11 cellular contexts compared by ENCODE assay signal in the genomic region with DNA sequence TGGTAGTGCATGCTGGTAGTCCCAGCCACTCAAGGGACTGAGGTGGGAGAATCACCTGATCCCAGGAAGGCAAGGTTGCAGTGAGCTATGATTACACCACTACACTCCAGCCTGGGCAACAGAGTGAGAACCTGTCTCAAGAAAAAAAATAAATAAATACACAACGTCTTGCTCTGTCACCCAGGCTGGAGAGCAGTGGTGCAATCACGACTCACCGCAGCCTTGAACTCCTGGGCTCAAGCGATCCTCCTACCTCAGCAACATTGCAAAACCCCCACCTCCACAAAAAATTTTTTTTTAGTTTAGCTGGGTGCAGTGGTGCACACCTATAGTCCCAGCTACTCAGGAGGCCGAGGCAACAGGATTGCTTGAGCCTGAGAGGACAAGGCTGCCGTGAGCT. TPM values are rescaled to one million over a fixed set of nuclear protein-coding genes. Genes with fewer than 3 reads are reported as not detected.
DNase-seq lines count a peak whose midpoint lies in the region; ATAC-seq, FAIRE-seq and TF ChIP-seq lines count a peak whose summit lies in the region.
"Had no signal": no experiment of that assay in that cellular context is flagged by ENCODE, and none has a peak within 500 bp of the region (broad histone marks: within the 10 kb centered on the region; RNA-seq: fewer than 3 reads in every experiment).

No MANE protein-coding gene starts in this region.

- H3K4me1 Mint-ChIP-seq in CD4-positive, alpha-beta memory T cell = peaks cover 41 to 90% (median 60%) of the 10 kb centered on the region in 4 donors
- peaks cover 57 to 76% of the 10 kb centered on the region in 2 donors for H3K4me1 Mint-ChIP-seq in natural killer cell

- peak overlapping the region in 6 of 8 donors; percentile 85 to 89 (median 88) for H3K4me3 Mint-ChIP-seq in CD4-positive, alpha-beta memory T cell
- peak overlapping the region; percentile 89 for H3K4me3 Mint-ChIP-seq in natural killer cell

- H3K4me3 ChIP-seq in CD4-positive, alpha-beta memory T cell (ENCODE audit: low read length in 2 of 2) = no peak overlapping the region
- no peak overlapping the region for H3K4me3 ChIP-seq in K562
- H3K4me3 ChIP-seq in coronary artery = no peak overlapping the region

- H4K20me1 ChIP-seq in K562 (replicated peaks; ENCODE audit: control insufficient read depth, insufficient read depth, low read length) = peaks cover 14% of the 10 kb centered on the region

- H3K9ac ChIP-seq in K562 (ENCODE audit: insufficient read depth in 1 of 2, low read depth in 2 of 2, low read length in 2 of 2) = no peak overlapping the region

- H3K9me3 ChIP-seq in CD4-positive, alpha-beta memory T cell (ENCODE audit: control insufficient read depth in 1 of 2, low read length in 2 of 2) = no peaks in the 10 kb centered on the region
- H3K9me3 ChIP-seq in K562 (replicated peaks; ENCODE audit: control insufficient read depth, insufficient read depth, low read depth, low read length) = no peaks in the 10 kb centered on the region

- no peak overlapping the region for H3K4me2 ChIP-seq in K562 (ENCODE audit: insufficient read depth, low read length)

- H3K27me3 Mint-ChIP-seq in CD4-positive, alpha-beta memory T cell = no peaks in the 10 kb centered on the region
- H3K27me3 Mint-ChIP-seq in natural killer cell (ENCODE audit: low read depth in 2 of 2) = no peaks in the 10 kb centered on the region

- FAIRE-seq in K562 (lab: Jason Lieb, UNC) = no peak

- peak in 1 of 5 donors; percentile 42 for DNase-seq in CD4-positive, alpha-beta memory T cell
- peak; percentile 57 for DNase-seq in MV-4-11 (lab: John Stamatoyannopoulos, UW)
- DNase-seq in K562 (ENCODE audit: extremely low read depth in 1 of 4, low spot score in 3 of 4) = no peak
- DNase-seq in natural killer cell = no peak
- no peak for DNase-seq in DMS79 treated with DMSO at 0.1 percent for 48 hours (lab: John Stamatoyannopoulos, UW)
- DNase-seq in RKO (ENCODE audit: low spot score) = no peak
- no peak for DNase-seq in coronary artery (ENCODE audit: low spot score)
- no peak for DNase-seq in GM03348 (ENCODE audit: low spot score)
- DNase-seq: DMS79 had no signal

- WGBS in K562 (ENCODE audit: insufficient coverage, low coverage, missing lambda C conversion rate) = 72% methylated on average over 6 of the region's 6 CpGs

- no peak overlapping the region for H3K27ac ChIP-seq in CD4-positive, alpha-beta memory T cell (ENCODE audit: low read depth, low read length)
- H3K27ac ChIP-seq in K562 (ENCODE audit: extremely low read depth, low read depth, low read length) = no peak overlapping the region
- peak overlapping the region in 1 of 2 donors; percentile 56 for H3K27ac ChIP-seq in coronary artery

- H3K4me1 ChIP-seq in CD4-positive, alpha-beta memory T cell (ENCODE audit: insufficient read depth, low read length) = peaks cover 87% of the 10 kb centered on the region
- H3K4me1 ChIP-seq in K562 (replicated peaks in 1 of 2; ENCODE audit: control insufficient read depth in 2 of 2, insufficient read depth in 2 of 2, low read length in 2 of 2) = peaks cover 15 to 19% of the 10 kb centered on the region in 2 experiments

- TF ChIP-seq POLR2A in K562 (conservative IDR thresholded peaks at IDR 0.05) = no peak

- H3K36me3 ChIP-seq in CD4-positive, alpha-beta memory T cell (ENCODE audit: insufficient read depth, low read length) = peaks cover 76% of the 10 kb centered on the region
- peaks cover 71% of the 10 kb centered on the region; the same call in 2 of the 3 replicates for H3K36me3 ChIP-seq in K562 (ENCODE audit: control insufficient read depth, insufficient read depth, low read length)

- no peaks in the 10 kb centered on the region for H3K9me3 Mint-ChIP-seq in CD4-positive, alpha-beta memory T cell
- H3K9me3 Mint-ChIP-seq in natural killer cell = no peaks in the 10 kb centered on the region

- POLR2A ChIA-PET in CD4-positive, alpha-beta memory T cell (lab: Charles Lee; ENCODE audit: partially characterized antibody) = interaction anchor here (1.0 to 10.9 kb wide), 7 partner anchors 8 to 247 kb away, joined by 3 to 192 read pairs (median 31); a partner anchor contains a TSS
- POLR2A ChIA-PET in K562 (lab: Yijun Ruan, JAX) = interaction anchor here (0.7 to 6.4 kb wide), 5 partner anchors 9 to 26 kb away, joined by 3 to 67 read pairs (median 7); a partner anchor contains a TSS

- in situ Hi-C loops in K562 (cut with MboI) = no loop called here

- BruUV-seq in K562 (replicated peaks; lab: Mats Ljungman, UMichigan) = no TSS peak

- H3K36me3 Mint-ChIP-seq in CD4-positive, alpha-beta memory T cell = peaks cover 65 to 82% of the 10 kb centered on the region in 2 donors
- no peaks in the 10 kb centered on the region for H3K36me3 Mint-ChIP-seq in natural killer cell

- TF ChIP-seq RAD21 in K562 (CRISPR knock-in tag; conservative IDR thresholded peaks at IDR 0.05 in 1 of 2, IDR thresholded peaks at IDR 0.05 in 1 of 2) = no peak

- intact Hi-C loops in CD4-positive, alpha-beta memory T cell (cut with micrococcal nuclease) = no loop called here
- intact Hi-C loops in K562 (cut with micrococcal nuclease) = no loop called here
- intact Hi-C loops in natural killer cell (cut with micrococcal nuclease) = no loop called here

- H2AFZ ChIP-seq in K562 (ENCODE audit: low read depth, low read length) = no peak overlapping the region

- H3K27me3 ChIP-seq in CD4-positive, alpha-beta memory T cell (ENCODE audit: insufficient read depth, low read length) = no peaks in the 10 kb centered on the region
- no peaks in the 10 kb centered on the region for H3K27me3 ChIP-seq in K562 (ENCODE audit: control insufficient read depth in 2 of 2, insufficient read depth in 2 of 2, low read length in 2 of 2)

- no peak for ATAC-seq in K562
- ATAC-seq in natural killer cell = no peak
- ATAC-seq: HCT116, SK-N-SH treated with all-trans-retinoic acid at 6 μM for 48 hours had no signal

- peak overlapping the region; percentile 75 to 97 (median 92) for H3K27ac Mint-ChIP-seq in CD4-positive, alpha-beta memory T cell
- peak overlapping the region; percentile 79 to 81 for H3K27ac Mint-ChIP-seq in natural killer cell

- peaks cover 5% of the 10 kb centered on the region for H3K9me1 ChIP-seq in K562 (ENCODE audit: control insufficient read depth, insufficient read depth, low read length)

- H3K79me2 ChIP-seq in K562 (ENCODE audit: control insufficient read depth, insufficient read depth, low read length) = peaks cover 11% of the 10 kb centered on the region

- CTCF ChIA-PET in CD4-positive, alpha-beta memory T cell (lab: Charles Lee; ENCODE audit: partially characterized antibody) = interaction anchor here (1.8 to 6.7 kb wide), 9 partner anchors 10 to 100 kb away, joined by 6 to 145 read pairs (median 15); a partner anchor contains a TSS
- CTCF ChIA-PET in K562 (lab: Yijun Ruan, JAX; ENCODE audit: low intra/inter-chr PET ratio) = no interaction called here

- TF ChIP-seq EP300 in K562 (IDR thresholded peaks at IDR 0.05; ENCODE audit: low read length) = no peak

- TF ChIP-seq CTCF in K562 (IDR thresholded peaks at IDR 0.05 in 2 of 3, conservative IDR thresholded peaks at IDR 0.05 in 1 of 3; ENCODE audit: insufficient read depth in 2 of 3, low read depth in 1 of 3, low read length in 3 of 3) = no peak
- no peak for TF ChIP-seq CTCF in natural killer cell (IDR thresholded peaks at IDR 0.05)
- no peak for TF ChIP-seq CTCF in coronary artery (IDR thresholded peaks at IDR 0.05)

RNA-seq across cellular contexts. Expression of a gene that starts 8.8 kb away (rescaled TPM):
- total RNA-seq in CD4-positive, alpha-beta memory T cell = 10 to 100 TPM; 94.7 to 96.8 TPM
- 100 to 1,000 TPM in 1 of 2 donors, 10 to 100 TPM in 1; 76.7 to 134 TPM for polyA plus RNA-seq in CD4-positive, alpha-beta memory T cell
- 73.0 and 113 TPM in 2 replicates for total RNA-seq in K562 (2011; cell fraction: chromatin; rRNA removed; ENCODE audit: low replicate concordance)
- 52.4 and 58.9 TPM in 2 replicates for total RNA-seq in K562 (2011; cell fraction: nucleolus; rRNA removed)
- total RNA-seq in K562 (2011; cell fraction: nucleoplasm; rRNA removed) = 66.6 and 115 TPM in 2 replicates
- 76.3 and 82.9 TPM in 2 replicates for total RNA-seq in K562 (2014; rRNA removed)
- total RNA-seq in K562 (2014; rRNA removed; fragmentation: Illumina TruSeq; extraction: Trizol) = 81.8 and 91.3 TPM in 2 replicates
- 106 and 111 TPM in 2 replicates for total RNA-seq in K562 (2015; rRNA removed; fragmentation: Illumina TruSeq; extraction: Trizol)
- 61.2 and 63.6 TPM in 2 replicates for total RNA-seq in K562 (2021)
- 104 and 126 TPM in 2 replicates for polyA plus RNA-seq in K562 (2011; rRNA removed)
- polyA plus RNA-seq in K562 (2011; cell fraction: cytosol; rRNA removed) = 36.8 and 82.5 TPM in 2 replicates
- polyA plus RNA-seq in K562 (2011; cell fraction: nucleus; rRNA removed) = 30.6 and 46.4 TPM in 2 replicates
- polyA plus RNA-seq in K562 (2012) = 90.1 and 265 TPM in 2 replicates
- 87.6 and 108 TPM in 2 replicates for polyA plus RNA-seq in K562 (2014; fragmentation: Illumina TruSeq; extraction: Trizol)
- 10 to 100 TPM; 28.1 to 34.0 TPM for polyA plus RNA-seq in K562 (2014; fragmentation: Nextera tagmentation; extraction: Ambion mirVana)
- polyA plus RNA-seq in K562 (2014; rRNA removed) = 77.4 and 86.3 TPM in 2 replicates
- 79.9 and 121 TPM in 2 replicates for polyA minus RNA-seq in K562 (2011; rRNA and poly(A)+ RNA removed)
- 31.3 and 61.1 TPM in 2 replicates for polyA minus RNA-seq in K562 (2011; cell fraction: cytosol; rRNA and poly(A)+ RNA removed)
- polyA minus RNA-seq in K562 (2011; cell fraction: nucleus; rRNA and poly(A)+ RNA removed) = 17.5 and 35.4 TPM in 2 replicates
- 100 to 1,000 TPM; 239 to 283 (median 266) TPM for total RNA-seq in natural killer cell

RNA-seq across cellular contexts. Expression of a gene that starts 26.6 kb away (rescaled TPM):
- 10 to 100 TPM; 85.5 to 86.9 TPM for total RNA-seq in CD4-positive, alpha-beta memory T cell
- polyA plus RNA-seq in CD4-positive, alpha-beta memory T cell = 10 to 100 TPM; 83.9 to 96.8 TPM
- 81.6 and 164 TPM in 2 replicates for total RNA-seq in K562 (2011; cell fraction: chromatin; rRNA removed; ENCODE audit: low replicate concordance)
- 94.9 and 99.9 TPM in 2 replicates for total RNA-seq in K562 (2011; cell fraction: nucleolus; rRNA removed)
- 96.1 and 105 TPM in 2 replicates for total RNA-seq in K562 (2011; cell fraction: nucleoplasm; rRNA removed)
- total RNA-seq in K562 (2014; rRNA removed) (42.5 and 47.2 TPM in 2 replicates), K562 (2014; rRNA removed; fragmentation: Illumina TruSeq; extraction: Trizol) (60.2 and 66.7 TPM in 2 replicates), K562 (2015; rRNA removed; fragmentation: Illumina TruSeq; extraction: Trizol) (92.0 and 102 TPM in 2 replicates), K562 (2021) (71.9 and 82.7 TPM in 2 replicates), natural killer cell (100 to 1,000 TPM; 137 to 161 (median 149) TPM)
- polyA plus RNA-seq in K562 (2011; rRNA removed) (45.4 and 66.9 TPM in 2 replicates), K562 (2014; fragmentation: Illumina TruSeq; extraction: Trizol) (53.2 and 55.4 TPM in 2 replicates), K562 (2014; fragmentation: Nextera tagmentation; extraction: Ambion mirVana) (10 to 100 TPM; 11.2 to 13.9 TPM), K562 (2014; rRNA removed) (47.1 and 80.1 TPM in 2 replicates)
- polyA plus RNA-seq in K562 (2011; cell fraction: cytosol; rRNA removed) = 50.7 and 63.0 TPM in 2 replicates
- 33.2 and 35.1 TPM in 2 replicates for polyA plus RNA-seq in K562 (2011; cell fraction: nucleus; rRNA removed)
- 34.9 and 92.8 TPM in 2 replicates for polyA plus RNA-seq in K562 (2012)
- polyA minus RNA-seq in K562 (2011; rRNA and poly(A)+ RNA removed) = 168 and 219 TPM in 2 replicates
- 52.2 and 76.3 TPM in 2 replicates for polyA minus RNA-seq in K562 (2011; cell fraction: cytosol; rRNA and poly(A)+ RNA removed)
- polyA minus RNA-seq in K562 (2011; cell fraction: nucleus; rRNA and poly(A)+ RNA removed) = 34.5 and 60.4 TPM in 2 replicates

RNA-seq across cellular contexts. Expression of a gene that starts 58.4 kb away (rescaled TPM):
- 10 to 100 TPM; 17.8 to 18.8 TPM for total RNA-seq in CD4-positive, alpha-beta memory T cell
- polyA plus RNA-seq in CD4-positive, alpha-beta memory T cell = 10 to 100 TPM in 1 of 2 donors, 1 to 10 TPM in 1; 5.5 to 12.6 TPM
- 0.81 TPM in 1 of 2 replicates, not detected in the other for total RNA-seq in K562 (2011; cell fraction: chromatin; rRNA removed; ENCODE audit: low replicate concordance)
- total RNA-seq in K562 (2011; cell fraction: nucleolus; rRNA removed) = 0.39 and 0.67 TPM in 2 replicates
- 0.37 TPM in 1 of 2 replicates, not detected in the other for total RNA-seq in K562 (2011; cell fraction: nucleoplasm; rRNA removed)
- total RNA-seq in K562 (2014; rRNA removed) (0.18 and 0.29 TPM in 2 replicates), K562 (2014; rRNA removed; fragmentation: Illumina TruSeq; extraction: Trizol) (0.15 and 0.19 TPM in 2 replicates), K562 (2015; rRNA removed; fragmentation: Illumina TruSeq; extraction: Trizol) (1.1 TPM in 2 replicates), K562 (2021) (0.16 and 0.42 TPM in 2 replicates), natural killer cell (100 to 1,000 TPM; 203 to 319 (median 278) TPM)
- polyA plus RNA-seq in K562 (2011; rRNA removed) (0.33 and 0.39 TPM in 2 replicates), K562 (2014; fragmentation: Illumina TruSeq; extraction: Trizol) (0.30 and 0.42 TPM in 2 replicates), K562 (2014; fragmentation: Nextera tagmentation; extraction: Ambion mirVana) (under 1 TPM in 1 of 2 experiments, not detected in 1; 0.03 TPM), K562 (2014; rRNA removed) (0.12 and 0.37 TPM in 2 replicates)
- 0.44 and 0.69 TPM in 2 replicates for polyA plus RNA-seq in K562 (2011; cell fraction: cytosol; rRNA removed)
- polyA plus RNA-seq in K562 (2011; cell fraction: nucleus; rRNA removed) = 0.68 and 0.69 TPM in 2 replicates
- polyA plus RNA-seq in K562 (2012) = 0.40 and 3.0 TPM in 2 replicates
- 0.09 TPM in 1 of 2 replicates, not detected in the other for polyA minus RNA-seq in K562 (2011; rRNA and poly(A)+ RNA removed)
- not detected in 2 replicates for polyA minus RNA-seq in K562 (2011; cell fraction: cytosol; rRNA and poly(A)+ RNA removed)
- polyA minus RNA-seq in K562 (2011; cell fraction: nucleus; rRNA and poly(A)+ RNA removed) = 0.22 and 0.27 TPM in 2 replicates

Comparison
In these comparisons a context has a peak if more than half of its experiments do, and no peak if none do; other contexts are left out.
1. RNA of a gene that starts 58.4 kb away (total RNA-seq): 203 to 319 TPM in natural killer cell; 17.8 to 18.8 TPM in CD4-positive, alpha-beta memory T cell and 0.15 to 1.1 TPM in K562; every median in the first group is over 10 times any median in the second.